In the genomic region with DNA sequence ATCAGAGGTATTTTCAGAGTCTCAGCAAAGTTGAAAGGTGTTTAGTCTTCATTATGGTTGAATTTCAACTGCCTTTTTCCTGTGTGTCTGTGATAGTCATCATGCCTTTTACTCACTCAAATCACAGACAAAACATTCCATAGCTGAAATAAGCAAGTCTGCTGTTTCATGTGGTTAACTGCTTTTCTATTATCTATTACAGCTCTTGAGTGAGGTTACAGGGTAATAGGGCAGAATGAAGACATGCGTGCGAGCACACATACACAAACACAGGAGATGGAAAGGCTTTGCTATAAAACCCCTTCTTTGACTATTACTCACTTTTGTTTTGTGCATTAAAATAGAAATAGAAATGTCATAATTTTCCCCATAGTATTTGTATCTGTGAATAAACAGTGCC, we compare ENCODE assay signal across 14 cellular contexts.
DNase-seq lines count a peak whose midpoint lies in the region; ATAC-seq and TF ChIP-seq lines count a peak whose summit lies in the region.
"Had no signal": no experiment of that assay in that cellular context is flagged by ENCODE, and none has a peak within 500 bp of the region (broad histone marks: within the 10 kb centered on the region; RNA-seq: fewer than 3 reads in every experiment).

No MANE protein-coding gene starts in this region.

- H3K36me3 Mint-ChIP-seq in osteocyte (ENCODE audit: unreplicated experiment) = no peaks in the 10 kb centered on the region
- no peaks in the 10 kb centered on the region for H3K36me3 Mint-ChIP-seq in stimulated activated memory B cell treated with anti-CD40 and anti-IgM and Interleukin-4, amounts not matched to agents 10 μg/mL and 1 μg/mL and 100 μg/mL, for 72 hours
- no peaks in the 10 kb centered on the region for H3K36me3 Mint-ChIP-seq in Calu3 (ENCODE audit: insufficient read depth, unreplicated experiment)
- H3K36me3 Mint-ChIP-seq: CD8-positive, alpha-beta T cell had no signal

- H3K9me3 Mint-ChIP-seq in osteocyte (ENCODE audit: unreplicated experiment) = peaks cover 4% of the 10 kb centered on the region
- H3K9me3 Mint-ChIP-seq in stimulated activated memory B cell treated with anti-CD40 and anti-IgM and Interleukin-4, amounts not matched to agents 10 μg/mL and 1 μg/mL and 100 μg/mL, for 72 hours = peaks cover 3% of the 10 kb centered on the region
- H3K9me3 Mint-ChIP-seq in Calu3 (ENCODE audit: low read depth, unreplicated experiment) = no peaks in the 10 kb centered on the region

- no peak for TF ChIP-seq CTCF in osteocyte (IDR thresholded peaks at IDR 0.05)
- no peak for TF ChIP-seq CTCF in Calu3 (IDR thresholded peaks at IDR 0.05; ENCODE audit: unreplicated experiment)

- H3K4me3 Mint-ChIP-seq in osteocyte (ENCODE audit: unreplicated experiment) (no peak overlapping the region), Calu3 (ENCODE audit: low read depth, unreplicated experiment) (no peak overlapping the region)
- H3K4me3 Mint-ChIP-seq in stimulated activated memory B cell treated with anti-CD40 and anti-IgM and Interleukin-4, amounts not matched to agents 10 μg/mL and 1 μg/mL and 100 μg/mL, for 72 hours = no peak overlapping the region
- H3K4me3 Mint-ChIP-seq: CD8-positive, alpha-beta T cell had no signal

- DNase-seq in Daoy (ENCODE audit: low read depth) (peak; percentile 65), SW480 (ENCODE audit: low spot score) (peak; percentile 37), fibroblast of peridontal ligament (ENCODE audit: extremely low read depth) (peak; percentile 2), osteocyte (ENCODE audit: extremely low spot score, unreplicated experiment) (no peak), Calu3 (no peak)
- DNase-seq: CD8-positive, alpha-beta T cell; NCI-H1105 treated with DMSO at 0.1 percent for 48 hours; NCI-H187; NCI-H748 treated with DMSO at 0.1 percent for 48 hours; PC-9; SK-N-SH had no signal

- ATAC-seq in stimulated activated memory B cell treated with anti-CD40 and anti-IgM and Interleukin-4, amounts not matched to agents 10 μg/mL and 1 μg/mL and 100 μg/mL, for 72 hours = no peak
- ATAC-seq in SK-N-SH treated with all-trans-retinoic acid at 6 μM for 48 hours = no peak
- ATAC-seq in HG02973 (IDR thresholded peaks at IDR 0.05; ENCODE audit: unreplicated experiment) = no peak
- ATAC-seq: CD8-positive, alpha-beta T cell had no signal

- no peaks in the 10 kb centered on the region for H3K27me3 Mint-ChIP-seq in osteocyte (ENCODE audit: unreplicated experiment)
- no peaks in the 10 kb centered on the region for H3K27me3 Mint-ChIP-seq in stimulated activated memory B cell treated with anti-CD40 and anti-IgM and Interleukin-4, amounts not matched to agents 10 μg/mL and 1 μg/mL and 100 μg/mL, for 72 hours
- H3K27me3 Mint-ChIP-seq in Calu3 (ENCODE audit: unreplicated experiment) = no peaks in the 10 kb centered on the region

- H3K27ac Mint-ChIP-seq in osteocyte (ENCODE audit: unreplicated experiment) (peak overlapping the region; percentile 64), Calu3 (ENCODE audit: unreplicated experiment) (no peak overlapping the region)
- no peak overlapping the region for H3K27ac Mint-ChIP-seq in stimulated activated memory B cell treated with anti-CD40 and anti-IgM and Interleukin-4, amounts not matched to agents 10 μg/mL and 1 μg/mL and 100 μg/mL, for 72 hours
- H3K27ac Mint-ChIP-seq: CD8-positive, alpha-beta T cell had no signal

- BruUV-seq in Calu3 (replicated peaks; lab: Mats Ljungman, UMichigan) = no TSS peak

- peaks cover 16% of the 10 kb centered on the region for H3K4me1 Mint-ChIP-seq in osteocyte (ENCODE audit: unreplicated experiment)
- no peaks in the 10 kb centered on the region for H3K4me1 Mint-ChIP-seq in stimulated activated memory B cell treated with anti-CD40 and anti-IgM and Interleukin-4, amounts not matched to agents 10 μg/mL and 1 μg/mL and 100 μg/mL, for 72 hours
- H3K4me1 Mint-ChIP-seq in Calu3 (ENCODE audit: low read depth, unreplicated experiment) = no peaks in the 10 kb centered on the region

- CTCF ChIA-PET in Calu3 (lab: Charles Lee) = no interaction called here

- intact Hi-C loops in Calu3 (cut with micrococcal nuclease; ENCODE audit: unreplicated experiment) = no loop called here

TF ChIP-seq in SK-N-SH treated with all-trans-retinoic acid at 6 μM for 48 hours, 23 proteins besides CTCF, POLR2A, EP300 and RAD21 (continues in another document):
- no peak for TF ChIP-seq OSR1 (CRISPR knock-in tag; IDR thresholded peaks at IDR 0.05)
- TF ChIP-seq RARB (CRISPR knock-in tag; IDR thresholded peaks at IDR 0.05) = no peak
- TF ChIP-seq, protein P1, sequence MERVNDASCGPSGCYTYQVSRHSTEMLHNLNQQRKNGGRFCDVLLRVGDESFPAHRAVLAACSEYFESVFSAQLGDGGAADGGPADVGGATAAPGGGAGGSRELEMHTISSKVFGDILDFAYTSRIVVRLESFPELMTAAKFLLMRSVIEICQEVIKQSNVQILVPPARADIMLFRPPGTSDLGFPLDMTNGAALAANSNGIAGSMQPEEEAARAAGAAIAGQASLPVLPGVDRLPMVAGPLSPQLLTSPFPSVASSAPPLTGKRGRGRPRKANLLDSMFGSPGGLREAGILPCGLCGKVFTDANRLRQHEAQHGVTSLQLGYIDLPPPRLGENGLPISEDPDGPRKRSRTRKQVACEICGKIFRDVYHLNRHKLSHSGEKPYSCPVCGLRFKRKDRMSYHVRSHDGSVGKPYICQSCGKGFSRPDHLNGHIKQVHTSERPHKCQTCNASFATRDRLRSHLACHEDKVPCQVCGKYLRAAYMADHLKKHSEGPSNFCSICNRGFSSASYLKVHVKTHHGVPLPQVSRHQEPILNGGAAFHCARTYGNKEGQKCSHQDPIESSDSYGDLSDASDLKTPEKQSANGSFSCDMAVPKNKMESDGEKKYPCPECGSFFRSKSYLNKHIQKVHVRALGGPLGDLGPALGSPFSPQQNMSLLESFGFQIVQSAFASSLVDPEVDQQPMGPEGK (CRISPR knock-in tag; IDR thresholded peaks at IDR 0.05; ENCODE audit: borderline replicate concordance) = no peak
- TF ChIP-seq ZC3H10 (CRISPR knock-in tag; IDR thresholded peaks at IDR 0.05) = no peak
- TF ChIP-seq ESRRG (CRISPR knock-in tag; IDR thresholded peaks at IDR 0.05) = no peak
- TF ChIP-seq ZNF8 (CRISPR knock-in tag; IDR thresholded peaks at IDR 0.05) = no peak
- TF ChIP-seq, protein P2, sequence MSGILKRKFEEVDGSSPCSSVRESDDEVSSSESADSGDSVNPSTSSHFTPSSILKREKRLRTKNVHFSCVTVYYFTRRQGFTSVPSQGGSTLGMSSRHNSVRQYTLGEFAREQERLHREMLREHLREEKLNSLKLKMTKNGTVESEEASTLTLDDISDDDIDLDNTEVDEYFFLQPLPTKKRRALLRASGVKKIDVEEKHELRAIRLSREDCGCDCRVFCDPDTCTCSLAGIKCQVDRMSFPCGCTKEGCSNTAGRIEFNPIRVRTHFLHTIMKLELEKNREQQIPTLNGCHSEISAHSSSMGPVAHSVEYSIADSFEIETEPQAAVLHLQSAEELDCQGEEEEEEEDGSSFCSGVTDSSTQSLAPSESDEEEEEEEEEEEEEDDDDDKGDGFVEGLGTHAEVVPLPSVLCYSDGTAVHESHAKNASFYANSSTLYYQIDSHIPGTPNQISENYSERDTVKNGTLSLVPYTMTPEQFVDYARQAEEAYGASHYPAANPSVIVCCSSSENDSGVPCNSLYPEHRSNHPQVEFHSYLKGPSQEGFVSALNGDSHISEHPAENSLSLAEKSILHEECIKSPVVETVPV (CRISPR knock-in tag; IDR thresholded peaks at IDR 0.05) = no peak
- no peak for TF ChIP-seq ARNTL (CRISPR knock-in tag; IDR thresholded peaks at IDR 0.05; ENCODE audit: borderline replicate concordance, low read depth)
- TF ChIP-seq ZFP3 (CRISPR knock-in tag; IDR thresholded peaks at IDR 0.05) = no peak
- no peak for TF ChIP-seq BACH2 (CRISPR knock-in tag; IDR thresholded peaks at IDR 0.05; ENCODE audit: borderline replicate concordance)
- no peak for TF ChIP-seq GLIS3 (CRISPR knock-in tag; IDR thresholded peaks at IDR 0.05)
- TF ChIP-seq TCF4 (CRISPR knock-in tag; IDR thresholded peaks at IDR 0.05; ENCODE audit: borderline replicate concordance) = no peak
- no peak for TF ChIP-seq ZNF70 (CRISPR knock-in tag; IDR thresholded peaks at IDR 0.05)
- TF ChIP-seq, protein P3, sequence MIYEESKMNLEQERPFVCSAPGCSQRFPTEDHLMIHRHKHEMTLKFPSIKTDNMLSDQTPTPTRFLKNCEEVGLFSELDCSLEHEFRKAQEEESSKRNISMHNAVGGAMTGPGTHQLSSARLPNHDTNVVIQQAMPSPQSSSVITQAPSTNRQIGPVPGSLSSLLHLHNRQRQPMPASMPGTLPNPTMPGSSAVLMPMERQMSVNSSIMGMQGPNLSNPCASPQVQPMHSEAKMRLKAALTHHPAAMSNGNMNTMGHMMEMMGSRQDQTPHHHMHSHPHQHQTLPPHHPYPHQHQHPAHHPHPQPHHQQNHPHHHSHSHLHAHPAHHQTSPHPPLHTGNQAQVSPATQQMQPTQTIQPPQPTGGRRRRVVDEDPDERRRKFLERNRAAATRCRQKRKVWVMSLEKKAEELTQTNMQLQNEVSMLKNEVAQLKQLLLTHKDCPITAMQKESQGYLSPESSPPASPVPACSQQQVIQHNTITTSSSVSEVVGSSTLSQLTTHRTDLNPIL (CRISPR knock-in tag; IDR thresholded peaks at IDR 0.05; ENCODE audit: low read depth) = no peak
- TF ChIP-seq ISL1 (CRISPR knock-in tag; IDR thresholded peaks at IDR 0.05) = no peak
- TF ChIP-seq, protein P4, sequence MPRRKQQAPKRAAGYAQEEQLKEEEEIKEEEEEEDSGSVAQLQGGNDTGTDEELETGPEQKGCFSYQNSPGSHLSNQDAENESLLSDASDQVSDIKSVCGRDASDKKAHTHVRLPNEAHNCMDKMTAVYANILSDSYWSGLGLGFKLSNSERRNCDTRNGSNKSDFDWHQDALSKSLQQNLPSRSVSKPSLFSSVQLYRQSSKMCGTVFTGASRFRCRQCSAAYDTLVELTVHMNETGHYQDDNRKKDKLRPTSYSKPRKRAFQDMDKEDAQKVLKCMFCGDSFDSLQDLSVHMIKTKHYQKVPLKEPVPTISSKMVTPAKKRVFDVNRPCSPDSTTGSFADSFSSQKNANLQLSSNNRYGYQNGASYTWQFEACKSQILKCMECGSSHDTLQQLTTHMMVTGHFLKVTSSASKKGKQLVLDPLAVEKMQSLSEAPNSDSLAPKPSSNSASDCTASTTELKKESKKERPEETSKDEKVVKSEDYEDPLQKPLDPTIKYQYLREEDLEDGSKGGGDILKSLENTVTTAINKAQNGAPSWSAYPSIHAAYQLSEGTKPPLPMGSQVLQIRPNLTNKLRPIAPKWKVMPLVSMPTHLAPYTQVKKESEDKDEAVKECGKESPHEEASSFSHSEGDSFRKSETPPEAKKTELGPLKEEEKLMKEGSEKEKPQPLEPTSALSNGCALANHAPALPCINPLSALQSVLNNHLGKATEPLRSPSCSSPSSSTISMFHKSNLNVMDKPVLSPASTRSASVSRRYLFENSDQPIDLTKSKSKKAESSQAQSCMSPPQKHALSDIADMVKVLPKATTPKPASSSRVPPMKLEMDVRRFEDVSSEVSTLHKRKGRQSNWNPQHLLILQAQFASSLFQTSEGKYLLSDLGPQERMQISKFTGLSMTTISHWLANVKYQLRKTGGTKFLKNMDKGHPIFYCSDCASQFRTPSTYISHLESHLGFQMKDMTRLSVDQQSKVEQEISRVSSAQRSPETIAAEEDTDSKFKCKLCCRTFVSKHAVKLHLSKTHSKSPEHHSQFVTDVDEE (CRISPR knock-in tag; IDR thresholded peaks at IDR 0.05) = no peak

Comparison
In these comparisons a context has a peak if more than half of its experiments do, and no peak if none do; other contexts are left out.
1. DNase-seq: peak in Daoy (single experiment), SW480 (single experiment) and fibroblast of peridontal ligament (single experiment); none in osteocyte (single experiment) and Calu3 (single experiment).